9 cellular contexts compared by ENCODE assay signal in genomic region chr15:92902020-92902419, GRCh38. TPM values are rescaled to one million over a fixed set of nuclear protein-coding genes. Genes with fewer than 3 reads are reported as not detected.
DNase-seq lines count a peak whose midpoint lies in the region; ATAC-seq and TF ChIP-seq lines count a peak whose summit lies in the region.
"Had no signal": no experiment of that assay in that cellular context is flagged by ENCODE, and none has a peak within 500 bp of the region (broad histone marks: within the 10 kb centered on the region; RNA-seq: fewer than 3 reads in every experiment).

No MANE protein-coding gene starts in this region.

- peak overlapping the region; percentile 99; the same call in 1 of the 2 replicates for H3K27ac ChIP-seq in WERI-Rb-1
- peak overlapping the region; percentile 98 for H3K27ac ChIP-seq in skeletal muscle tissue (ENCODE audit: low read depth, low read length)

- H3K4me3 ChIP-seq in HAP-1 (peak overlapping the region; percentile 66), WERI-Rb-1 (ENCODE audit: low read depth, low read length) (peak overlapping the region; percentile 80), foreskin fibroblast (ENCODE audit: low read depth in 1 of 2, low read length in 2 of 2) (peak overlapping the region; percentile 68 to 77), skeletal muscle tissue (ENCODE audit: low read length in 3 of 3) (peak overlapping the region; percentile 65 to 90 (median 77))

- DNase-seq in HAP-1 (ENCODE audit: low spot score in 2 of 2) (peak in 1 of 2 experiments; percentile 8), WERI-Rb-1 (no peak), foreskin fibroblast (peak in 1 of 2 donors; percentile 39), NCI-H146 (lab: John Stamatoyannopoulos, UW) (no peak), NCI-H2029 (lab: John Stamatoyannopoulos, UW) (no peak)
- DNase-seq: amniotic stem cell had no signal

- peaks cover 23% of the 10 kb centered on the region for H3K4me1 ChIP-seq in HAP-1
- peaks cover 3 to 42% (median 11%) of the 10 kb centered on the region in 3 donors for H3K4me1 ChIP-seq in skeletal muscle tissue (ENCODE audit: control insufficient read depth in 3 of 3, insufficient read depth in 3 of 3, low read length in 3 of 3)

- no peaks in the 10 kb centered on the region for H3K27me3 ChIP-seq in HAP-1 (ENCODE audit: low read depth)
- no peaks in the 10 kb centered on the region for H3K27me3 ChIP-seq in WERI-Rb-1 (ENCODE audit: insufficient read depth, low read depth, severe bottlenecking)
- H3K27me3 ChIP-seq in skeletal muscle tissue (ENCODE audit: control insufficient read depth in 3 of 3, insufficient read depth in 3 of 3, low read length in 3 of 3): no peaks in the 10 kb centered on the region

- TF ChIP-seq CTCF in WERI-Rb-1 (IDR thresholded peaks at IDR 0.05; ENCODE audit: low read depth, low read length): no peak
- no peak for TF ChIP-seq CTCF in foreskin fibroblast (IDR thresholded peaks at IDR 0.05; ENCODE audit: low read depth, low read length)

- ATAC-seq in HG03139 (IDR thresholded peaks at IDR 0.05; ENCODE audit: unreplicated experiment): no peak
- no peak for ATAC-seq in activated CD4-positive, CD25-positive, alpha-beta regulatory T cell treated with anti-CD3 and anti-CD28 coated beads, Interleukin-2, amount 50 U/mL, for 24 hours

- H3K9me3 ChIP-seq in HAP-1 (no peaks in the 10 kb centered on the region), WERI-Rb-1 (ENCODE audit: severe bottlenecking) (no peaks in the 10 kb centered on the region), skeletal muscle tissue (ENCODE audit: control insufficient read depth in 3 of 3, low read length in 3 of 3) (no peaks in the 10 kb centered on the region)

- H3K36me3 ChIP-seq in HAP-1 (replicated peaks) (peaks cover 15% of the 10 kb centered on the region), WERI-Rb-1 (peaks cover 42% of the 10 kb centered on the region), skeletal muscle tissue (ENCODE audit: control insufficient read depth in 3 of 3, insufficient read depth in 3 of 3, low read length in 3 of 3) (peaks cover 0 to 7% (median 5%) of the 10 kb centered on the region in 3 donors)

- peak overlapping the region; percentile 87 to 99 (median 89) for H3K9ac ChIP-seq in skeletal muscle tissue (ENCODE audit: low read depth in 1 of 3, low read length in 3 of 3)

- in situ Hi-C loops in HAP-1 (cut with MboI; ENCODE audit: low sequenced_read_pairs): no loop called here

RNA-seq across cellular contexts. Expression of gene CHD2, which starts 1.9 kb away (rescaled TPM):
- total RNA-seq in skeletal muscle tissue: 105 TPM
